In genomic region chr12:112087851-112088250, GRCh38 we compare ENCODE assay signal across 16 cellular contexts. TPM values are rescaled to one million over a fixed set of nuclear protein-coding genes. Genes with fewer than 3 reads are reported as not detected.
DNase-seq lines count a peak whose midpoint lies in the region; ATAC-seq and TF ChIP-seq lines count a peak whose summit lies in the region.
"Had no signal": no experiment of that assay in that cellular context is flagged by ENCODE, and none has a peak within 500 bp of the region (broad histone marks: within the 10 kb centered on the region; RNA-seq: fewer than 3 reads in every experiment).

No MANE protein-coding gene starts in this region.

- peaks cover 28% of the 10 kb centered on the region for H3K4me1 Mint-ChIP-seq in activated T-cell treated with anti-CD3 and anti-CD28 coated beads, Interleukin-2, amount 50 U/mL, for 24 hours (ENCODE audit: low read depth)
- peaks cover 13% of the 10 kb centered on the region; the same call in 2 of the 3 replicates for H3K4me1 Mint-ChIP-seq in GM23338
- peaks cover 14% of the 10 kb centered on the region for H3K4me1 Mint-ChIP-seq in activated CD8-positive, alpha-beta T cell treated with anti-CD3 and anti-CD28 coated beads for 36 hours (ENCODE audit: low read depth)
- peaks cover 9 to 24% (median 16%) of the 10 kb centered on the region in 7 donors for H3K4me1 Mint-ChIP-seq in naive thymus-derived CD4-positive, alpha-beta T cell

- H3K36me3 ChIP-seq in GM23338 (ENCODE audit: insufficient read depth) = peaks cover 44% of the 10 kb centered on the region
- H3K36me3 ChIP-seq in naive thymus-derived CD4-positive, alpha-beta T cell (ENCODE audit: control insufficient read depth in 2 of 3, insufficient read depth in 3 of 3, low read length in 3 of 3) = peaks cover 3 to 42% (median 12%) of the 10 kb centered on the region in 3 experiments

- no peak for DNase-seq in activated T-cell treated with anti-CD3 and anti-CD28 coated beads, Interleukin-2, amount 50 U/mL, for 24 hours
- no peak for DNase-seq in activated T-cell treated with anti-CD3 and anti-CD28 coated beads, Interleukin-2, amount 50 U/mL, for 48 hours
- DNase-seq in GM23338 (ENCODE audit: low spot score) (no peak), NCI-H2081 treated with DMSO at 0.1 percent for 48 hours (lab: John Stamatoyannopoulos, UW) (no peak), NCI-H146 treated with DMSO at 0.1 percent for 48 hours (lab: John Stamatoyannopoulos, UW; ENCODE audit: unreplicated experiment) (no peak)
- no peak for DNase-seq in activated CD8-positive, alpha-beta T cell treated with anti-CD3 and anti-CD28 coated beads for 36 hours
- DNase-seq in naive thymus-derived CD4-positive, alpha-beta T cell = no peak
- DNase-seq: KG1, NCI-H1092 treated with DMSO at 0.1 percent for 48 hours, NCI-H1694 treated with DMSO at 0.1 percent for 48 hours, NCI-H446, SIG-M5 had no signal

- H3K4me3 Mint-ChIP-seq in activated T-cell treated with anti-CD3 and anti-CD28 coated beads, Interleukin-2, amount 50 U/mL, for 24 hours = no peak overlapping the region
- no peak overlapping the region for H3K4me3 Mint-ChIP-seq in GM23338
- no peak overlapping the region for H3K4me3 Mint-ChIP-seq in activated CD8-positive, alpha-beta T cell treated with anti-CD3 and anti-CD28 coated beads for 36 hours
- no peak overlapping the region for H3K4me3 Mint-ChIP-seq in naive thymus-derived CD4-positive, alpha-beta T cell

- H3K4me2 ChIP-seq in GM23338 = no peak overlapping the region
- H3K4me2 ChIP-seq: A549 had no signal

- H3K4me3 ChIP-seq in GM23338 = no peak overlapping the region
- no peak overlapping the region for H3K4me3 ChIP-seq in naive thymus-derived CD4-positive, alpha-beta T cell (ENCODE audit: low read length)
- H3K4me3 ChIP-seq: A549 had no signal

- POLR2A ChIA-PET in activated CD8-positive, alpha-beta T cell treated with anti-CD3 and anti-CD28 coated beads for 36 hours (lab: Charles Lee) = interaction anchor here (1.0 to 1.2 kb wide), 2 partner anchors 13 to 18 kb away, joined by 4 read pairs; no protein-coding TSS in a partner anchor
- POLR2A ChIA-PET in naive thymus-derived CD4-positive, alpha-beta T cell (lab: Charles Lee) = interaction anchor here (0.6 kb wide), 2 partner anchors 38 to 592 kb away, joined by 3 to 4 read pairs; partner anchors contain the start of gene TRAFD1

- peak overlapping the region; percentile 27 for H3K27ac Mint-ChIP-seq in activated T-cell treated with anti-CD3 and anti-CD28 coated beads, Interleukin-2, amount 50 U/mL, for 24 hours
- H3K27ac Mint-ChIP-seq in GM23338 = no peak overlapping the region
- peak overlapping the region; percentile 53 for H3K27ac Mint-ChIP-seq in activated CD8-positive, alpha-beta T cell treated with anti-CD3 and anti-CD28 coated beads for 36 hours
- H3K27ac Mint-ChIP-seq in naive thymus-derived CD4-positive, alpha-beta T cell = peak overlapping the region in 6 of 9 donors; percentile 7 to 30 (median 18)

- H3K27me3 Mint-ChIP-seq in activated T-cell treated with anti-CD3 and anti-CD28 coated beads, Interleukin-2, amount 50 U/mL, for 24 hours = no peaks in the 10 kb centered on the region
- peaks cover 3% of the 10 kb centered on the region for H3K27me3 Mint-ChIP-seq in GM23338 (ENCODE audit: insufficient read depth, low read depth, poor library complexity)
- no peaks in the 10 kb centered on the region for H3K27me3 Mint-ChIP-seq in activated CD8-positive, alpha-beta T cell treated with anti-CD3 and anti-CD28 coated beads for 36 hours
- H3K27me3 Mint-ChIP-seq in naive thymus-derived CD4-positive, alpha-beta T cell = no peaks in the 10 kb centered on the region

- CTCF ChIA-PET in activated CD8-positive, alpha-beta T cell treated with anti-CD3 and anti-CD28 coated beads for 36 hours (lab: Charles Lee) = interaction anchor here (1.7 kb wide), 2 partner anchors 9 to 12 kb away, joined by 4 to 5 read pairs; no protein-coding TSS in a partner anchor
- CTCF ChIA-PET in naive thymus-derived CD4-positive, alpha-beta T cell (lab: Charles Lee) = interaction anchor here (1.2 kb wide), 1 partner anchor 261 kb away, joined by 4 read pairs; no protein-coding TSS in a partner anchor

- peaks cover 80% of the 10 kb centered on the region for H3K79me2 ChIP-seq in GM23338 (replicated peaks; ENCODE audit: insufficient read depth)

- H3K27ac ChIP-seq in GM23338 (ENCODE audit: low read depth) = peak overlapping the region; percentile 36; the same call in 1 of the 2 replicates
- no peak overlapping the region for H3K27ac ChIP-seq in naive thymus-derived CD4-positive, alpha-beta T cell (ENCODE audit: low read depth, low read length)
- H3K27ac ChIP-seq: A549, C4-2B, HL-60 had no signal

- H3K9me3 Mint-ChIP-seq in activated T-cell treated with anti-CD3 and anti-CD28 coated beads, Interleukin-2, amount 50 U/mL, for 24 hours = no peaks in the 10 kb centered on the region
- H3K9me3 Mint-ChIP-seq in GM23338 = no peaks in the 10 kb centered on the region
- no peaks in the 10 kb centered on the region for H3K9me3 Mint-ChIP-seq in activated CD8-positive, alpha-beta T cell treated with anti-CD3 and anti-CD28 coated beads for 36 hours
- H3K9me3 Mint-ChIP-seq in naive thymus-derived CD4-positive, alpha-beta T cell = no peaks in the 10 kb centered on the region

- ATAC-seq in GM23338 = no peak
- no peak for ATAC-seq in activated CD8-positive, alpha-beta T cell treated with anti-CD3 and anti-CD28 coated beads for 36 hours
- no peak for ATAC-seq in naive thymus-derived CD4-positive, alpha-beta T cell
- ATAC-seq in GM19463 (IDR thresholded peaks at IDR 0.05; ENCODE audit: unreplicated experiment) = no peak

- no peak overlapping the region for H2AFZ ChIP-seq in GM23338

- peaks cover 28% of the 10 kb centered on the region for H4K20me1 ChIP-seq in GM23338 (replicated peaks; ENCODE audit: insufficient read depth)

- 0 out of 2 replicates have a peak, but pooled peaks cover 4% of the 10 kb centered on the region for H3F3A ChIP-seq in GM23338 (replicated peaks; ENCODE audit: low read depth)

- intact Hi-C loops in activated CD8-positive, alpha-beta T cell treated with anti-CD3 and anti-CD28 coated beads for 36 hours (cut with micrococcal nuclease) = no loop called here
- intact Hi-C loops in naive thymus-derived CD4-positive, alpha-beta T cell (cut with micrococcal nuclease) = no loop called here

- H3K4me1 ChIP-seq in GM23338 (ENCODE audit: insufficient read depth) = peaks cover 5% of the 10 kb centered on the region; the same call in 1 of the 2 replicates
- no peaks in the 10 kb centered on the region for H3K4me1 ChIP-seq in naive thymus-derived CD4-positive, alpha-beta T cell (ENCODE audit: control insufficient read depth in 2 of 2, insufficient read depth in 2 of 2, low read length in 2 of 2)

- H3K9me3 ChIP-seq in naive thymus-derived CD4-positive, alpha-beta T cell (ENCODE audit: control insufficient read depth in 2 of 3, low read length in 3 of 3) = no peaks in the 10 kb centered on the region
- H3K9me3 ChIP-seq: A549 had no signal

- H3K36me3 Mint-ChIP-seq in activated T-cell treated with anti-CD3 and anti-CD28 coated beads, Interleukin-2, amount 50 U/mL, for 24 hours (ENCODE audit: low read depth) = peaks cover 82% of the 10 kb centered on the region
- peaks cover 73% of the 10 kb centered on the region for H3K36me3 Mint-ChIP-seq in GM23338 (ENCODE audit: low read depth)
- peaks cover 39% of the 10 kb centered on the region for H3K36me3 Mint-ChIP-seq in activated CD8-positive, alpha-beta T cell treated with anti-CD3 and anti-CD28 coated beads for 36 hours (ENCODE audit: low read depth)
- peaks cover 3 to 27% (median 18%) of the 10 kb centered on the region in 5 donors for H3K36me3 Mint-ChIP-seq in naive thymus-derived CD4-positive, alpha-beta T cell

- H3K9me2 ChIP-seq in GM23338 (ENCODE audit: insufficient read depth) = no peaks in the 10 kb centered on the region

- no peaks in the 10 kb centered on the region for H3K27me3 ChIP-seq in GM23338 (ENCODE audit: insufficient read depth)
- H3K27me3 ChIP-seq in naive thymus-derived CD4-positive, alpha-beta T cell (ENCODE audit: control insufficient read depth in 2 of 2, insufficient read depth in 2 of 2, low read length in 2 of 2) = no peaks in the 10 kb centered on the region

- no peak for TF ChIP-seq CTCF in GM23338 (conservative IDR thresholded peaks at IDR 0.05; ENCODE audit: low read depth in 2 of 2)
- TF ChIP-seq CTCF in activated CD8-positive, alpha-beta T cell treated with anti-CD3 and anti-CD28 coated beads for 36 hours (IDR thresholded peaks at IDR 0.05) = no peak

TF ChIP-seq in GM23338, 12 proteins besides CTCF, POLR2A, EP300 and RAD21 (continues in another document):
- TF ChIP-seq NANOG (IDR thresholded peaks at IDR 0.05; ENCODE audit: borderline replicate concordance) = no peak
- no peak for TF ChIP-seq ZNF114 (CRISPR knock-in tag; IDR thresholded peaks at IDR 0.05)
- no peak for TF ChIP-seq CREB1 (CRISPR knock-in tag; IDR thresholded peaks at IDR 0.05; ENCODE audit: low read depth)
- no peak for TF ChIP-seq POLR2AphosphoS5 (IDR thresholded peaks at IDR 0.05; ENCODE audit: low read depth)
- no peak for TF ChIP-seq ZNF331 (CRISPR knock-in tag; IDR thresholded peaks at IDR 0.05; ENCODE audit: low read depth)
- TF ChIP-seq EZH2 (IDR thresholded peaks at IDR 0.05; ENCODE audit: low read depth, unreplicated experiment) = no peak

RNA-seq across cellular contexts. Expression of gene NAA25, which starts 20.7 kb away (rescaled TPM):
- total RNA-seq in GM23338 (2014; rRNA removed; shearing (Covaris generic)) = 49.0 and 63.6 TPM in 2 replicates
- 55.1 and 58.9 TPM in 2 replicates for polyA plus RNA-seq in GM23338 (2016; fragmentation: Nextera tagmentation; extraction: Ambion mirVana)
- total RNA-seq in activated CD8-positive, alpha-beta T cell treated with anti-CD3 and anti-CD28 coated beads for 36 hours = 10 to 100 TPM; 46.0 to 48.3 TPM
- 10 to 100 TPM; 39.1 to 43.0 (median 42.1) TPM for total RNA-seq in naive thymus-derived CD4-positive, alpha-beta T cell
- 10 to 100 TPM in 1 of 2 donors, 1 to 10 TPM in 1; 9.8 to 15.9 TPM for polyA plus RNA-seq in naive thymus-derived CD4-positive, alpha-beta T cell

RNA-seq across cellular contexts. Expression of gene TRAFD1, which starts 37.5 kb away (rescaled TPM):
- 30.4 and 35.6 TPM in 2 replicates for total RNA-seq in GM23338 (2014; rRNA removed; shearing (Covaris generic))
- polyA plus RNA-seq in GM23338 (2016; fragmentation: Nextera tagmentation; extraction: Ambion mirVana) = 17.4 and 17.8 TPM in 2 replicates
- total RNA-seq in activated CD8-positive, alpha-beta T cell treated with anti-CD3 and anti-CD28 coated beads for 36 hours = 10 to 100 TPM; 34.6 to 35.8 TPM
- 10 to 100 TPM; 22.1 to 86.6 (median 42.7) TPM for total RNA-seq in naive thymus-derived CD4-positive, alpha-beta T cell
- polyA plus RNA-seq in naive thymus-derived CD4-positive, alpha-beta T cell = 10 to 100 TPM; 54.4 to 63.9 TPM
